Comparison of ENCODE assay signal across 6 cellular contexts in genomic region chr16:2008631-2009301, GRCh38. TPM values are rescaled to one million over a fixed set of nuclear protein-coding genes. Genes with fewer than 3 reads are reported as not detected.
A peak's percentile ranks its signal among the peaks of the same experiment; 100 is the strongest.
DNase-seq lines count a peak whose midpoint lies in the region; ATAC-seq, FAIRE-seq and TF ChIP-seq lines count a peak whose summit lies in the region.

No MANE protein-coding gene starts in this region.

- dilution Hi-C loops in endothelial cell of umbilical vein (cut with MboI; ENCODE audit: extremely low pct_ligation_motif_present, low sequenced_read_pairs) = no loop called here

- peak overlapping the region; percentile 82 for H3K27ac ChIP-seq in endothelial cell of umbilical vein (ENCODE audit: insufficient read depth, low read depth, low read length)

- H3K9me1 ChIP-seq in endothelial cell of umbilical vein (replicated peaks; ENCODE audit: control insufficient read depth, extremely low read depth, insufficient read depth, low read length) = no peaks in the 10 kb centered on the region

- peak overlapping the region; percentile 71 to 76 (median 72) for H3K4me3 ChIP-seq in endothelial cell of umbilical vein (replicated peaks in 1 of 3; ENCODE audit: insufficient read depth in 1 of 3, low read depth in 1 of 3, low read length in 3 of 3)
- peak overlapping the region; percentile 74 for H3K4me3 ChIP-seq in skeletal muscle satellite cell (ENCODE audit: low read length)

- H3K27me3 ChIP-seq in endothelial cell of umbilical vein (ENCODE audit: control insufficient read depth in 2 of 2, insufficient read depth in 2 of 2, low read length in 2 of 2) = no peaks in the 10 kb centered on the region
- no peaks in the 10 kb centered on the region for H3K27me3 ChIP-seq in skeletal muscle satellite cell (ENCODE audit: control insufficient read depth, insufficient read depth, low read length)

- CTCF ChIA-PET in endothelial cell of umbilical vein (lab: Charles Lee) = interaction anchor here (1.4 to 2.7 kb wide), 3 partner anchors 14 to 146 kb away, joined by 3 to 28 read pairs (median 10); partner anchors contain the start of gene TRAF7

- peaks cover 60% of the 10 kb centered on the region for H3K79me2 ChIP-seq in endothelial cell of umbilical vein (ENCODE audit: control insufficient read depth, insufficient read depth, low read length)

- H3K9me3 ChIP-seq in endothelial cell of umbilical vein (replicated peaks; ENCODE audit: control insufficient read depth, insufficient read depth, low read length) (no peaks in the 10 kb centered on the region), skeletal muscle satellite cell (replicated peaks; ENCODE audit: low read length) (no peaks in the 10 kb centered on the region)

- peak; percentile 56 for FAIRE-seq in endothelial cell of umbilical vein (lab: Jason Lieb, UNC)

- no peak for ATAC-seq in HG03460 (IDR thresholded peaks at IDR 0.05; ENCODE audit: unreplicated experiment)

- TF ChIP-seq POLR2A in endothelial cell of umbilical vein (IDR thresholded peaks at IDR 0.05; ENCODE audit: low read depth, low read length) = no peak

- H4K20me1 ChIP-seq in endothelial cell of umbilical vein (replicated peaks; ENCODE audit: control insufficient read depth, extremely low read depth, insufficient read depth, low read length) = no peaks in the 10 kb centered on the region

- no TSS peak for BruUV-seq in endothelial cell of umbilical vein (replicated peaks; lab: Mats Ljungman, UMichigan)

- no peak for TF ChIP-seq CTCF in endothelial cell of umbilical vein (IDR thresholded peaks at IDR 0.05; ENCODE audit: extremely low read depth in 1 of 2, insufficient read depth in 1 of 2, low read depth in 1 of 2, low read length in 2 of 2)

- POLR2A ChIA-PET in endothelial cell of umbilical vein (lab: Charles Lee) = interaction anchor here (0.6 to 1.0 kb wide), 2 partner anchors 14 to 138 kb away, joined by 3 to 4 read pairs; no protein-coding TSS in a partner anchor

- no peak overlapping the region for H2AFZ ChIP-seq in endothelial cell of umbilical vein (ENCODE audit: low read depth, low read length)

- peak; percentile 53 for DNase-seq in GM03348 (ENCODE audit: low spot score)
- peak; percentile 54 for DNase-seq in NAMALWA (ENCODE audit: low spot score)
- peak; percentile 36 for DNase-seq in endothelial cell of umbilical vein (ENCODE audit: low read depth, low spot score)
- DNase-seq in NCI-H187 (lab: John Stamatoyannopoulos, UW) = no peak

- intact Hi-C loops in endothelial cell of umbilical vein (cut with micrococcal nuclease) = loop anchor here (1.0 to 2.0 kb wide), 2 partner anchors 44 to 147 kb away; partner anchors contain the start of genes RPS2 and TRAF7

- H3K4me1 ChIP-seq in endothelial cell of umbilical vein (ENCODE audit: control insufficient read depth, extremely low read depth, insufficient read depth, low read length) (peaks cover 48% of the 10 kb centered on the region), skeletal muscle satellite cell (ENCODE audit: control insufficient read depth, insufficient read depth, low read length) (peaks cover 58% of the 10 kb centered on the region)

- H3K36me3 ChIP-seq in endothelial cell of umbilical vein (ENCODE audit: control insufficient read depth in 2 of 2, extremely low read depth in 1 of 2, insufficient read depth in 2 of 2, low read length in 2 of 2) (no peaks in the 10 kb centered on the region), skeletal muscle satellite cell (ENCODE audit: insufficient read depth, low read length) (no peaks in the 10 kb centered on the region)

- peak overlapping the region; percentile 89 for H3K9ac ChIP-seq in endothelial cell of umbilical vein (replicated peaks; ENCODE audit: extremely low read depth, insufficient read depth, low read length)
- H3K9ac ChIP-seq in skeletal muscle satellite cell (ENCODE audit: low read depth, low read length) = peak overlapping the region; percentile 95

- H3K4me2 ChIP-seq in endothelial cell of umbilical vein (ENCODE audit: insufficient read depth, low read length) (peak overlapping the region; percentile 92), skeletal muscle satellite cell (ENCODE audit: low read length) (peak overlapping the region; percentile 93)

TF ChIP-seq in endothelial cell of umbilical vein, 7 proteins besides CTCF, POLR2A, EP300 and RAD21:
- TF ChIP-seq EZH2 (IDR thresholded peaks at IDR 0.05; ENCODE audit: borderline replicate concordance, low read depth, low read length, severe bottlenecking) = no peak
- no peak for TF ChIP-seq POLR2AphosphoS5 (IDR thresholded peaks at IDR 0.05; ENCODE audit: insufficient read depth, low read depth, low read length)
- TF ChIP-seq JUN (IDR thresholded peaks at IDR 0.05; ENCODE audit: borderline replicate concordance, insufficient read depth, insufficient read length, low read depth) = no peak
- TF ChIP-seq FOS (IDR thresholded peaks at IDR 0.05; ENCODE audit: borderline replicate concordance, insufficient read depth, low read length) = no peak
- no peak for TF ChIP-seq MAX (IDR thresholded peaks at IDR 0.05; ENCODE audit: insufficient read depth, insufficient read length)
- no peak for TF ChIP-seq MYC (IDR thresholded peaks at IDR 0.05; ENCODE audit: low read depth, low read length)
- TF ChIP-seq GATA2 (IDR thresholded peaks at IDR 0.05; ENCODE audit: insufficient read depth, insufficient read length, low read depth, low read length) = no peak

RNA-seq across cellular contexts. Expression of gene ZNF598, which starts 0.9 kb away (rescaled TPM):
- 60.5 and 67.0 TPM in 2 replicates for total RNA-seq in endothelial cell of umbilical vein
- 43.3 TPM in 2 replicates for polyA plus RNA-seq in endothelial cell of umbilical vein
- polyA plus RNA-seq in endothelial cell of umbilical vein (2011; cell fraction: cytosol; rRNA removed) = 32.2 and 43.0 TPM in 2 replicates
- polyA plus RNA-seq in endothelial cell of umbilical vein (2011; cell fraction: nucleus; rRNA removed) = 96.3 and 100.0 TPM in 2 replicates
- polyA plus RNA-seq in endothelial cell of umbilical vein (2012) = 25.3 and 32.2 TPM in 2 replicates
- 14.8 and 20.7 TPM in 2 replicates for polyA minus RNA-seq in endothelial cell of umbilical vein
- 70.3 TPM for polyA minus RNA-seq in endothelial cell of umbilical vein (2011; cell fraction: cytosol; rRNA and poly(A)+ RNA removed)
- 13.4 and 28.0 TPM in 2 replicates for polyA minus RNA-seq in endothelial cell of umbilical vein (2011; cell fraction: nucleus; rRNA and poly(A)+ RNA removed)
- total RNA-seq in skeletal muscle satellite cell (2012; rRNA removed) = 26.1 and 28.0 TPM in 2 replicates

RNA-seq across cellular contexts. Expression of gene NPW, which starts 10.8 kb away (rescaled TPM):
- 3.3 and 3.9 TPM in 2 replicates for total RNA-seq in endothelial cell of umbilical vein
- polyA plus RNA-seq in endothelial cell of umbilical vein = 0.84 and 1.8 TPM in 2 replicates
- 0.52 and 1.2 TPM in 2 replicates for polyA plus RNA-seq in endothelial cell of umbilical vein (2011; cell fraction: cytosol; rRNA removed)
- polyA plus RNA-seq in endothelial cell of umbilical vein (2011; cell fraction: nucleus; rRNA removed) = 0.25 and 0.93 TPM in 2 replicates
- polyA plus RNA-seq in endothelial cell of umbilical vein (2012) = 1.4 and 6.4 TPM in 2 replicates
- polyA minus RNA-seq in endothelial cell of umbilical vein = not detected in 2 replicates
- 2.8 TPM for polyA minus RNA-seq in endothelial cell of umbilical vein (2011; cell fraction: cytosol; rRNA and poly(A)+ RNA removed)
- polyA minus RNA-seq in endothelial cell of umbilical vein (2011; cell fraction: nucleus; rRNA and poly(A)+ RNA removed) = not detected in 2 replicates
- total RNA-seq in skeletal muscle satellite cell (2012; rRNA removed) = not detected in 2 replicates

RNA-seq across cellular contexts. Expression of gene NHERF2, which starts 17.9 kb away (rescaled TPM):
- total RNA-seq in endothelial cell of umbilical vein = 71.2 and 77.7 TPM in 2 replicates
- 65.2 and 84.5 TPM in 2 replicates for polyA plus RNA-seq in endothelial cell of umbilical vein
- 58.9 and 90.9 TPM in 2 replicates for polyA plus RNA-seq in endothelial cell of umbilical vein (2011; cell fraction: cytosol; rRNA removed)
- polyA plus RNA-seq in endothelial cell of umbilical vein (2011; cell fraction: nucleus; rRNA removed) = 39.6 and 43.1 TPM in 2 replicates
- 52.8 and 76.0 TPM in 2 replicates for polyA plus RNA-seq in endothelial cell of umbilical vein (2012)
- 15.6 and 18.8 TPM in 2 replicates for polyA minus RNA-seq in endothelial cell of umbilical vein
- 14.8 TPM for polyA minus RNA-seq in endothelial cell of umbilical vein (2011; cell fraction: cytosol; rRNA and poly(A)+ RNA removed)
- 5.5 and 15.8 TPM in 2 replicates for polyA minus RNA-seq in endothelial cell of umbilical vein (2011; cell fraction: nucleus; rRNA and poly(A)+ RNA removed)
- total RNA-seq in skeletal muscle satellite cell (2012; rRNA removed) = 3.5 and 6.1 TPM in 2 replicates

RNA-seq across cellular contexts. Expression of gene SYNGR3, which starts 19.0 kb away (rescaled TPM):
- 0.81 and 0.95 TPM in 2 replicates for total RNA-seq in endothelial cell of umbilical vein
- polyA plus RNA-seq in endothelial cell of umbilical vein = 1.4 and 2.6 TPM in 2 replicates
- 0.97 and 1.4 TPM in 2 replicates for polyA plus RNA-seq in endothelial cell of umbilical vein (2011; cell fraction: cytosol; rRNA removed)
- 1.0 and 1.1 TPM in 2 replicates for polyA plus RNA-seq in endothelial cell of umbilical vein (2011; cell fraction: nucleus; rRNA removed)
- polyA plus RNA-seq in endothelial cell of umbilical vein (2012) = 0.54 and 1.7 TPM in 2 replicates
- polyA minus RNA-seq in endothelial cell of umbilical vein = 2.0 and 2.1 TPM in 2 replicates
- polyA minus RNA-seq in endothelial cell of umbilical vein (2011; cell fraction: cytosol; rRNA and poly(A)+ RNA removed) = 6.0 TPM
- polyA minus RNA-seq in endothelial cell of umbilical vein (2011; cell fraction: nucleus; rRNA and poly(A)+ RNA removed) = 0.24 and 0.72 TPM in 2 replicates
- total RNA-seq in skeletal muscle satellite cell (2012; rRNA removed) = 0.66 and 1.8 TPM in 2 replicates

RNA-seq across cellular contexts. Expression of gene GFER, which starts 24.8 kb away (rescaled TPM):
- 29.9 and 30.5 TPM in 2 replicates for total RNA-seq in endothelial cell of umbilical vein
- polyA plus RNA-seq in endothelial cell of umbilical vein = 13.7 and 26.0 TPM in 2 replicates
- polyA plus RNA-seq in endothelial cell of umbilical vein (2011; cell fraction: cytosol; rRNA removed) = 14.7 and 15.7 TPM in 2 replicates
- 9.8 and 11.5 TPM in 2 replicates for polyA plus RNA-seq in endothelial cell of umbilical vein (2011; cell fraction: nucleus; rRNA removed)
- 32.8 and 33.7 TPM in 2 replicates for polyA plus RNA-seq in endothelial cell of umbilical vein (2012)
- 6.6 and 10.7 TPM in 2 replicates for polyA minus RNA-seq in endothelial cell of umbilical vein
- polyA minus RNA-seq in endothelial cell of umbilical vein (2011; cell fraction: cytosol; rRNA and poly(A)+ RNA removed) = 25.2 TPM
- 4.5 and 7.2 TPM in 2 replicates for polyA minus RNA-seq in endothelial cell of umbilical vein (2011; cell fraction: nucleus; rRNA and poly(A)+ RNA removed)
- 10.1 and 13.1 TPM in 2 replicates for total RNA-seq in skeletal muscle satellite cell (2012; rRNA removed)

Comparison
In these comparisons a context has a peak if more than half of its experiments do, and no peak if none do; other contexts are left out.
1. DNase-seq: peak in GM03348 (single experiment), NAMALWA (single experiment) and endothelial cell of umbilical vein (single experiment); none in NCI-H187 (0 of 2).